Comparison of ENCODE assay signal across 2 cellular contexts in genomic region chr22:32712644-32713355, GRCh38.
TF ChIP-seq lines count a peak whose summit lies in the region.

No MANE protein-coding gene starts in this region.

TF ChIP-seq in IMR-90, 13 proteins besides CTCF, POLR2A, EP300 and RAD21:
- TF ChIP-seq FOS (IDR thresholded peaks at IDR 0.05; ENCODE audit: low read depth, low read length) (no peak), BHLHE40 (IDR thresholded peaks at IDR 0.05; ENCODE audit: low read depth, low read length) (no peak), ELK1 (IDR thresholded peaks at IDR 0.05; ENCODE audit: borderline replicate concordance, low read depth, low read length) (no peak), RCOR1 (IDR thresholded peaks at IDR 0.05; ENCODE audit: insufficient replicate concordance, low read length) (no peak), SMC3 (IDR thresholded peaks at IDR 0.05; ENCODE audit: low read depth, low read length) (no peak), NFE2L2 (IDR thresholded peaks at IDR 0.05; ENCODE audit: low read depth, low read length) (no peak), CHD1 (IDR thresholded peaks at IDR 0.05; ENCODE audit: low read depth, low read length) (no peak), MXI1 (IDR thresholded peaks at IDR 0.05; ENCODE audit: borderline replicate concordance, low read depth, low read length) (no peak), MAZ (IDR thresholded peaks at IDR 0.05; ENCODE audit: borderline replicate concordance, low read depth, low read length) (no peak), CEBPB (IDR thresholded peaks at IDR 0.05; ENCODE audit: low read depth, low read length) (no peak), USF2 (IDR thresholded peaks at IDR 0.05; ENCODE audit: low read depth, low read length) (no peak), RFX5 (IDR thresholded peaks at IDR 0.05; ENCODE audit: low read depth, low read length) (no peak), MAFK (IDR thresholded peaks at IDR 0.05; ENCODE audit: low read depth, low read length) (no peak)

TF ChIP-seq in liver, 16 proteins besides CTCF, POLR2A, EP300 and RAD21:
- TF ChIP-seq NR2F2 (IDR thresholded peaks at IDR 0.05) (peak; percentile 53), GABPA (IDR thresholded peaks at IDR 0.05 in 1 of 2, conservative IDR thresholded peaks at IDR 0.05 in 1 of 2) (no peak), MAX (IDR thresholded peaks at IDR 0.05) (peak; percentile 22), RXRA (IDR thresholded peaks at IDR 0.05) (peak in 1 of 2 donors; percentile 12)
